1 cellular context compared by ENCODE assay signal in the genomic region with DNA sequence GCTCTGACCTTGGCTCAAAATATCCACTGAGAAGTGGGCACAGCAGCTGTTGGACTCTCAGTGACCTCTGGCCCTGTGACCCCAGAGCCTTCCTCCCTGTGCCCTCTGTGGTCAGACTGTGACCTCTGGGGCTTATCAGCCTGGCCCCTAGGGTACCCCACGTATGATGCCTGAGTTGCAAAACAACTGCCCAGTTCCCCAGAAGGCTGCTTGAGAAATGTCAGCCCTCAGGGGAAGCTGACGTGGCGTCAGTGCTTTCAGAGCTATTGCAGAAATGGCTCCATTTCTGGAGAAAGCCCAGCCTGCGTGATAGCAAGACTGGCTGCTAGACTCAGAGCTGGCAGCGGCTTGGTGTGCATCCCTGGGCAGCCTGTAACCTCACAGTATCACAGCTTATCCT.
TF ChIP-seq lines count a peak whose summit lies in the region.

No MANE protein-coding gene starts in this region.

TF ChIP-seq in K562, 482 proteins besides CTCF, POLR2A, EP300 and RAD21 (continued from another document and continues in another):
- TF ChIP-seq ZC3H4 (CRISPR knock-in tag; IDR thresholded peaks at IDR 0.05; ENCODE audit: borderline replicate concordance) (no peak), KLF13 (tag; IDR thresholded peaks at IDR 0.05; ENCODE audit: borderline replicate concordance, low read depth) (no peak), NONO (IDR thresholded peaks at IDR 0.05; ENCODE audit: low read depth in 2 of 2, low read length in 1 of 2) (no peak), NELFE (IDR thresholded peaks at IDR 0.05; ENCODE audit: insufficient read depth, insufficient read length) (no peak), LCOR (CRISPR knock-in tag; IDR thresholded peaks at IDR 0.05) (no peak), ZKSCAN3 (CRISPR knock-in tag; IDR thresholded peaks at IDR 0.05) (no peak), ZFX (CRISPR knock-in tag; IDR thresholded peaks at IDR 0.05) (no peak), HDGF (IDR thresholded peaks at IDR 0.05) (no peak), RNF2 (IDR thresholded peaks at IDR 0.05) (peak; percentile 57; the same call in 1 of the 2 replicates), FOSL1 (tag; conservative IDR thresholded peaks at IDR 0.05) (no peak; the same call in 1 of the 2 replicates), SREBF2 (CRISPR knock-in tag; IDR thresholded peaks at IDR 0.05) (no peak), RB1 (IDR thresholded peaks at IDR 0.05; ENCODE audit: low read depth) (no peak), XRCC4 (IDR thresholded peaks at IDR 0.05; ENCODE audit: extremely low read depth, insufficient read depth, insufficient read length) (no peak), CREBBP (IDR thresholded peaks at IDR 0.05; ENCODE audit: low read depth, low read length) (no peak), ZNF76 (CRISPR knock-in tag; IDR thresholded peaks at IDR 0.05; ENCODE audit: borderline replicate concordance) (0 out of 2 replicates have a peak, but pooled peaks have one; percentile 1), TCF3 (CRISPR knock-in tag; IDR thresholded peaks at IDR 0.05) (peak; percentile 67), L3MBTL2 (IDR thresholded peaks at IDR 0.05) (no peak), ZNF239 (CRISPR knock-in tag; IDR thresholded peaks at IDR 0.05) (no peak), BHLHE40 (IDR thresholded peaks at IDR 0.05; ENCODE audit: low read length) (peak; percentile 20; the same call in 1 of the 2 replicates), ZSCAN29 (IDR thresholded peaks at IDR 0.05) (no peak), NR2C1 (IDR thresholded peaks at IDR 0.05) (peak; percentile 75), NR2C1 (tag; IDR thresholded peaks at IDR 0.05) (peak; percentile 89), ZKSCAN1 (IDR thresholded peaks at IDR 0.05; ENCODE audit: low read depth, low read length) (no peak), ESRRA (IDR thresholded peaks at IDR 0.05; ENCODE audit: borderline replicate concordance, low read depth) (peak; percentile 96), KHSRP (IDR thresholded peaks at IDR 0.05) (no peak), NR2F6 (CRISPR knock-in tag; IDR thresholded peaks at IDR 0.05) (peak; percentile 77; the same call in 1 of the 2 replicates), WHSC1 (IDR thresholded peaks at IDR 0.05; ENCODE audit: low read length) (no peak), BRF1 (IDR thresholded peaks at IDR 0.05; ENCODE audit: borderline replicate concordance, extremely low read depth, insufficient read length) (no peak), ZC3H11A (IDR thresholded peaks at IDR 0.05; ENCODE audit: low read depth, low read length) (no peak), MEF2A (IDR thresholded peaks at IDR 0.05; ENCODE audit: control insufficient read depth, low read depth, low read length) (no peak), FOXA3 (CRISPR knock-in tag; conservative IDR thresholded peaks at IDR 0.05 in 1 of 2, IDR thresholded peaks at IDR 0.05 in 1 of 2) (no peak)
- TF ChIP-seq, protein P1, sequence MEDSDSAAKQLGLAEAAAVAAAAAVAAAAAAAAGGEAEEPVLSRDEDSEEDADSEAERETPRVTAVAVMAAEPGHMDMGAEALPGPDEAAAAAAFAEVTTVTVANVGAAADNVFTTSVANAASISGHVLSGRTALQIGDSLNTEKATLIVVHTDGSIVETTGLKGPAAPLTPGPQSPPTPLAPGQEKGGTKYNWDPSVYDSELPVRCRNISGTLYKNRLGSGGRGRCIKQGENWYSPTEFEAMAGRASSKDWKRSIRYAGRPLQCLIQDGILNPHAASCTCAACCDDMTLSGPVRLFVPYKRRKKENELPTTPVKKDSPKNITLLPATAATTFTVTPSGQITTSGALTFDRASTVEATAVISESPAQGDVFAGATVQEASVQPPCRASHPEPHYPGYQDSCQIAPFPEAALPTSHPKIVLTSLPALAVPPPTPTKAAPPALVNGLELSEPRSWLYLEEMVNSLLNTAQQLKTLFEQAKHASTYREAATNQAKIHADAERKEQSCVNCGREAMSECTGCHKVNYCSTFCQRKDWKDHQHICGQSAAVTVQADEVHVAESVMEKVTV (CRISPR knock-in tag; IDR thresholded peaks at IDR 0.05): no peak
- TF ChIP-seq, protein P2, sequence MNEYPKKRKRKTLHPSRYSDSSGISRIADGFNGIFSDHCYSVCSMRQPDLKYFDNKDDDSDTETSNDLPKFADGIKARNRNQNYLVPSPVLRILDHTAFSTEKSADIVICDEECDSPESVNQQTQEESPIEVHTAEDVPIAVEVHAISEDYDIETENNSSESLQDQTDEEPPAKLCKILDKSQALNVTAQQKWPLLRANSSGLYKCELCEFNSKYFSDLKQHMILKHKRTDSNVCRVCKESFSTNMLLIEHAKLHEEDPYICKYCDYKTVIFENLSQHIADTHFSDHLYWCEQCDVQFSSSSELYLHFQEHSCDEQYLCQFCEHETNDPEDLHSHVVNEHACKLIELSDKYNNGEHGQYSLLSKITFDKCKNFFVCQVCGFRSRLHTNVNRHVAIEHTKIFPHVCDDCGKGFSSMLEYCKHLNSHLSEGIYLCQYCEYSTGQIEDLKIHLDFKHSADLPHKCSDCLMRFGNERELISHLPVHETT (CRISPR knock-in tag; conservative IDR thresholded peaks at IDR 0.05 in 1 of 2, IDR thresholded peaks at IDR 0.05 in 1 of 2): peak in 1 of 2 experiments; percentile 50; a peak in 1 of 4 replicates
- TF ChIP-seq, protein P3, sequence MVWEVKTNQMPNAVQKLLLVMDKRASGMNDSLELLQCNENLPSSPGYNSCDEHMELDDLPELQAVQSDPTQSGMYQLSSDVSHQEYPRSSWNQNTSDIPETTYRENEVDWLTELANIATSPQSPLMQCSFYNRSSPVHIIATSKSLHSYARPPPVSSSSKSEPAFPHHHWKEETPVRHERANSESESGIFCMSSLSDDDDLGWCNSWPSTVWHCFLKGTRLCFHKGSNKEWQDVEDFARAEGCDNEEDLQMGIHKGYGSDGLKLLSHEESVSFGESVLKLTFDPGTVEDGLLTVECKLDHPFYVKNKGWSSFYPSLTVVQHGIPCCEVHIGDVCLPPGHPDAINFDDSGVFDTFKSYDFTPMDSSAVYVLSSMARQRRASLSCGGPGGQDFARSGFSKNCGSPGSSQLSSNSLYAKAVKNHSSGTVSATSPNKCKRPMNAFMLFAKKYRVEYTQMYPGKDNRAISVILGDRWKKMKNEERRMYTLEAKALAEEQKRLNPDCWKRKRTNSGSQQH (CRISPR knock-in tag; IDR thresholded peaks at IDR 0.05): no peak
- TF ChIP-seq, protein P4, sequence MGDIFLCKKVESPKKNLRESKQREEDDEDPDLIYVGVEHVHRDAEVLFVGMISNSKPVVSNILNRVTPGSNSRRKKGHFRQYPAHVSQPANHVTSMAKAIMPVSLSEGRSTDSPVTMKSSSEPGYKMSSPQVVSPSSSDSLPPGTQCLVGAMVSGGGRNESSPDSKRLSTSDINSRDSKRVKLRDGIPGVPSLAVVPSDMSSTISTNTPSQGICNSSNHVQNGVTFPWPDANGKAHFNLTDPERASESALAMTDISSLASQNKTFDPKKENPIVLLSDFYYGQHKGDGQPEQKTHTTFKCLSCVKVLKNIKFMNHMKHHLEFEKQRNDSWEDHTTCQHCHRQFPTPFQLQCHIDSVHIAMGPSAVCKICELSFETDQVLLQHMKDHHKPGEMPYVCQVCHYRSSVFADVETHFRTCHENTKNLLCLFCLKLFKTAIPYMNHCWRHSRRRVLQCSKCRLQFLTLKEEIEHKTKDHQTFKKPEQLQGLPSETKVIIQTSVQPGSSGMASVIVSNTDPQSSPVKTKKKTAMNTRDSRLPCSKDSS (IDR thresholded peaks at IDR 0.05; ENCODE audit: low read depth, partially characterized antibody): no peak
- TF ChIP-seq, protein P5, sequence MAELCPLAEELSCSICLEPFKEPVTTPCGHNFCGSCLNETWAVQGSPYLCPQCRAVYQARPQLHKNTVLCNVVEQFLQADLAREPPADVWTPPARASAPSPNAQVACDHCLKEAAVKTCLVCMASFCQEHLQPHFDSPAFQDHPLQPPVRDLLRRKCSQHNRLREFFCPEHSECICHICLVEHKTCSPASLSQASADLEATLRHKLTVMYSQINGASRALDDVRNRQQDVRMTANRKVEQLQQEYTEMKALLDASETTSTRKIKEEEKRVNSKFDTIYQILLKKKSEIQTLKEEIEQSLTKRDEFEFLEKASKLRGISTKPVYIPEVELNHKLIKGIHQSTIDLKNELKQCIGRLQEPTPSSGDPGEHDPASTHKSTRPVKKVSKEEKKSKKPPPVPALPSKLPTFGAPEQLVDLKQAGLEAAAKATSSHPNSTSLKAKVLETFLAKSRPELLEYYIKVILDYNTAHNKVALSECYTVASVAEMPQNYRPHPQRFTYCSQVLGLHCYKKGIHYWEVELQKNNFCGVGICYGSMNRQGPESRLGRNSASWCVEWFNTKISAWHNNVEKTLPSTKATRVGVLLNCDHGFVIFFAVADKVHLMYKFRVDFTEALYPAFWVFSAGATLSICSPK (IDR thresholded peaks at IDR 0.05; ENCODE audit: borderline replicate concordance): no peak
- TF ChIP-seq, protein P6, sequence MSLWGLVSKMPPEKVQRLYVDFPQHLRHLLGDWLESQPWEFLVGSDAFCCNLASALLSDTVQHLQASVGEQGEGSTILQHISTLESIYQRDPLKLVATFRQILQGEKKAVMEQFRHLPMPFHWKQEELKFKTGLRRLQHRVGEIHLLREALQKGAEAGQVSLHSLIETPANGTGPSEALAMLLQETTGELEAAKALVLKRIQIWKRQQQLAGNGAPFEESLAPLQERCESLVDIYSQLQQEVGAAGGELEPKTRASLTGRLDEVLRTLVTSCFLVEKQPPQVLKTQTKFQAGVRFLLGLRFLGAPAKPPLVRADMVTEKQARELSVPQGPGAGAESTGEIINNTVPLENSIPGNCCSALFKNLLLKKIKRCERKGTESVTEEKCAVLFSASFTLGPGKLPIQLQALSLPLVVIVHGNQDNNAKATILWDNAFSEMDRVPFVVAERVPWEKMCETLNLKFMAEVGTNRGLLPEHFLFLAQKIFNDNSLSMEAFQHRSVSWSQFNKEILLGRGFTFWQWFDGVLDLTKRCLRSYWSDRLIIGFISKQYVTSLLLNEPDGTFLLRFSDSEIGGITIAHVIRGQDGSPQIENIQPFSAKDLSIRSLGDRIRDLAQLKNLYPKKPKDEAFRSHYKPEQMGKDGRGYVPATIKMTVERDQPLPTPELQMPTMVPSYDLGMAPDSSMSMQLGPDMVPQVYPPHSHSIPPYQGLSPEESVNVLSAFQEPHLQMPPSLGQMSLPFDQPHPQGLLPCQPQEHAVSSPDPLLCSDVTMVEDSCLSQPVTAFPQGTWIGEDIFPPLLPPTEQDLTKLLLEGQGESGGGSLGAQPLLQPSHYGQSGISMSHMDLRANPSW (CRISPR knock-in tag; IDR thresholded peaks at IDR 0.05): no peak
- TF ChIP-seq, protein P7, sequence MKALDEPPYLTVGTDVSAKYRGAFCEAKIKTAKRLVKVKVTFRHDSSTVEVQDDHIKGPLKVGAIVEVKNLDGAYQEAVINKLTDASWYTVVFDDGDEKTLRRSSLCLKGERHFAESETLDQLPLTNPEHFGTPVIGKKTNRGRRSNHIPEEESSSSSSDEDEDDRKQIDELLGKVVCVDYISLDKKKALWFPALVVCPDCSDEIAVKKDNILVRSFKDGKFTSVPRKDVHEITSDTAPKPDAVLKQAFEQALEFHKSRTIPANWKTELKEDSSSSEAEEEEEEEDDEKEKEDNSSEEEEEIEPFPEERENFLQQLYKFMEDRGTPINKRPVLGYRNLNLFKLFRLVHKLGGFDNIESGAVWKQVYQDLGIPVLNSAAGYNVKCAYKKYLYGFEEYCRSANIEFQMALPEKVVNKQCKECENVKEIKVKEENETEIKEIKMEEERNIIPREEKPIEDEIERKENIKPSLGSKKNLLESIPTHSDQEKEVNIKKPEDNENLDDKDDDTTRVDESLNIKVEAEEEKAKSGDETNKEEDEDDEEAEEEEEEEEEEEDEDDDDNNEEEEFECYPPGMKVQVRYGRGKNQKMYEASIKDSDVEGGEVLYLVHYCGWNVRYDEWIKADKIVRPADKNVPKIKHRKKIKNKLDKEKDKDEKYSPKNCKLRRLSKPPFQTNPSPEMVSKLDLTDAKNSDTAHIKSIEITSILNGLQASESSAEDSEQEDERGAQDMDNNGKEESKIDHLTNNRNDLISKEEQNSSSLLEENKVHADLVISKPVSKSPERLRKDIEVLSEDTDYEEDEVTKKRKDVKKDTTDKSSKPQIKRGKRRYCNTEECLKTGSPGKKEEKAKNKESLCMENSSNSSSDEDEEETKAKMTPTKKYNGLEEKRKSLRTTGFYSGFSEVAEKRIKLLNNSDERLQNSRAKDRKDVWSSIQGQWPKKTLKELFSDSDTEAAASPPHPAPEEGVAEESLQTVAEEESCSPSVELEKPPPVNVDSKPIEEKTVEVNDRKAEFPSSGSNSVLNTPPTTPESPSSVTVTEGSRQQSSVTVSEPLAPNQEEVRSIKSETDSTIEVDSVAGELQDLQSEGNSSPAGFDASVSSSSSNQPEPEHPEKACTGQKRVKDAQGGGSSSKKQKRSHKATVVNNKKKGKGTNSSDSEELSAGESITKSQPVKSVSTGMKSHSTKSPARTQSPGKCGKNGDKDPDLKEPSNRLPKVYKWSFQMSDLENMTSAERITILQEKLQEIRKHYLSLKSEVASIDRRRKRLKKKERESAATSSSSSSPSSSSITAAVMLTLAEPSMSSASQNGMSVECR (CRISPR knock-in tag; IDR thresholded peaks at IDR 0.05): no peak
- TF ChIP-seq, protein P8, sequence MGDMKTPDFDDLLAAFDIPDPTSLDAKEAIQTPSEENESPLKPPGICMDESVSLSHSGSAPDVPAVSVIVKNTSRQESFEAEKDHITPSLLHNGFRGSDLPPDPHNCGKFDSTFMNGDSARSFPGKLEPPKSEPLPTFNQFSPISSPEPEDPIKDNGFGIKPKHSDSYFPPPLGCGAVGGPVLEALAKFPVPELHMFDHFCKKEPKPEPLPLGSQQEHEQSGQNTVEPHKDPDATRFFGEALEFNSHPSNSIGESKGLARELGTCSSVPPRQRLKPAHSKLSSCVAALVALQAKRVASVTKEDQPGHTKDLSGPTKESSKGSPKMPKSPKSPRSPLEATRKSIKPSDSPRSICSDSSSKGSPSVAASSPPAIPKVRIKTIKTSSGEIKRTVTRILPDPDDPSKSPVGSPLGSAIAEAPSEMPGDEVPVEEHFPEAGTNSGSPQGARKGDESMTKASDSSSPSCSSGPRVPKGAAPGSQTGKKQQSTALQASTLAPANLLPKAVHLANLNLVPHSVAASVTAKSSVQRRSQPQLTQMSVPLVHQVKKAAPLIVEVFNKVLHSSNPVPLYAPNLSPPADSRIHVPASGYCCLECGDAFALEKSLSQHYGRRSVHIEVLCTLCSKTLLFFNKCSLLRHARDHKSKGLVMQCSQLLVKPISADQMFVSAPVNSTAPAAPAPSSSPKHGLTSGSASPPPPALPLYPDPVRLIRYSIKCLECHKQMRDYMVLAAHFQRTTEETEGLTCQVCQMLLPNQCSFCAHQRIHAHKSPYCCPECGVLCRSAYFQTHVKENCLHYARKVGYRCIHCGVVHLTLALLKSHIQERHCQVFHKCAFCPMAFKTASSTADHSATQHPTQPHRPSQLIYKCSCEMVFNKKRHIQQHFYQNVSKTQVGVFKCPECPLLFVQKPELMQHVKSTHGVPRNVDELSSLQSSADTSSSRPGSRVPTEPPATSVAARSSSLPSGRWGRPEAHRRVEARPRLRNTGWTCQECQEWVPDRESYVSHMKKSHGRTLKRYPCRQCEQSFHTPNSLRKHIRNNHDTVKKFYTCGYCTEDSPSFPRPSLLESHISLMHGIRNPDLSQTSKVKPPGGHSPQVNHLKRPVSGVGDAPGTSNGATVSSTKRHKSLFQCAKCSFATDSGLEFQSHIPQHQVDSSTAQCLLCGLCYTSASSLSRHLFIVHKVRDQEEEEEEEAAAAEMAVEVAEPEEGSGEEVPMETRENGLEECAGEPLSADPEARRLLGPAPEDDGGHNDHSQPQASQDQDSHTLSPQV (IDR thresholded peaks at IDR 0.05): no peak
- TF ChIP-seq, protein P9, sequence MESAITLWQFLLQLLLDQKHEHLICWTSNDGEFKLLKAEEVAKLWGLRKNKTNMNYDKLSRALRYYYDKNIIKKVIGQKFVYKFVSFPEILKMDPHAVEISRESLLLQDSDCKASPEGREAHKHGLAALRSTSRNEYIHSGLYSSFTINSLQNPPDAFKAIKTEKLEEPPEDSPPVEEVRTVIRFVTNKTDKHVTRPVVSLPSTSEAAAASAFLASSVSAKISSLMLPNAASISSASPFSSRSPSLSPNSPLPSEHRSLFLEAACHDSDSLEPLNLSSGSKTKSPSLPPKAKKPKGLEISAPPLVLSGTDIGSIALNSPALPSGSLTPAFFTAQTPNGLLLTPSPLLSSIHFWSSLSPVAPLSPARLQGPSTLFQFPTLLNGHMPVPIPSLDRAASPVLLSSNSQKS (CRISPR knock-in tag; IDR thresholded peaks at IDR 0.05): no peak
